8 cellular contexts compared by ENCODE assay signal in the genomic region with DNA sequence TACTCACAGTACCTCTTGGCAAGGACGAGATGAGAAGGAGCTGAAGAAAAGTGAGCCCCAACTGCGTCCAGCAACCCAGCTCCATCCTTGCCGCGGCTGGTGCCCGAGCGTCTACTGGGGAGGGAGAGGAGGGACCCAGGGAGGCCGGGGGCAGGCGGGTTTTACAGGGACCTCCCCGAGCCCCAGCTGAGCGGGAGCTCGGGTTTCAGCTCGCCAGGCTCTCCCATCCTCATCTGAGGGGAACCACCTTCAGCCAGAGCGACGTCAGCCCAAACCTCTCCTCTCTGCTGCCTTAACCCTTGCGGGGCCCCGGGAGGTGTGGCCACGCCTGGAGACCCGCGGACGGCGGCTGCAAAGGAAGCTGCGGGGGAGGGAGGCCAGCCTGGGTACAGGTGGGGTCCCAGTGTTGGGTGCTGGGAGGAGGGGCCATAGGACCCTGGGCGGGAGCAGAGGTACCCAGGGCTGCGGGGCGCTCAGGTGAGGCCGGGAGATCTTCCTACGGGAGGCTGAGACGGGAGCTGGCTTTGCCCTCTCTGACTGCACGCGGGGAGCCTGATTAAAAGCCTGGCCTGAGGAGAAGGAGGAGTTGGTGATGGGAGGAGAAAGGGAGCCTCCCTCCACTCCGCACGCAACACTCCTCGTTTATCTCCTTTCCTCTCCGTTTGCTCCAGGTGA. TPM values are rescaled to one million over a fixed set of nuclear protein-coding genes. Genes with fewer than 3 reads are reported as not detected.
DNase-seq lines count a peak whose midpoint lies in the region; ATAC-seq and TF ChIP-seq lines count a peak whose summit lies in the region.

A gene with protein sequence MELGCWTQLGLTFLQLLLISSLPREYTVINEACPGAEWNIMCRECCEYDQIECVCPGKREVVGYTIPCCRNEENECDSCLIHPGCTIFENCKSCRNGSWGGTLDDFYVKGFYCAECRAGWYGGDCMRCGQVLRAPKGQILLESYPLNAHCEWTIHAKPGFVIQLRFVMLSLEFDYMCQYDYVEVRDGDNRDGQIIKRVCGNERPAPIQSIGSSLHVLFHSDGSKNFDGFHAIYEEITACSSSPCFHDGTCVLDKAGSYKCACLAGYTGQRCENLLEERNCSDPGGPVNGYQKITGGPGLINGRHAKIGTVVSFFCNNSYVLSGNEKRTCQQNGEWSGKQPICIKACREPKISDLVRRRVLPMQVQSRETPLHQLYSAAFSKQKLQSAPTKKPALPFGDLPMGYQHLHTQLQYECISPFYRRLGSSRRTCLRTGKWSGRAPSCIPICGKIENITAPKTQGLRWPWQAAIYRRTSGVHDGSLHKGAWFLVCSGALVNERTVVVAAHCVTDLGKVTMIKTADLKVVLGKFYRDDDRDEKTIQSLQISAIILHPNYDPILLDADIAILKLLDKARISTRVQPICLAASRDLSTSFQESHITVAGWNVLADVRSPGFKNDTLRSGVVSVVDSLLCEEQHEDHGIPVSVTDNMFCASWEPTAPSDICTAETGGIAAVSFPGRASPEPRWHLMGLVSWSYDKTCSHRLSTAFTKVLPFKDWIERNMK (minus strand): TSS at position 116 of the 675 bp plus-strand sequence. CDS start 31 bp downstream, at position 85.

- H3K36me3 ChIP-seq in HUES6 (ENCODE audit: control insufficient read depth, insufficient read depth, low read length) (no peaks in the 10 kb centered on the region), upper lobe of right lung (no peaks in the 10 kb centered on the region)

- peak in 1 of 2 donors; percentile 26 for TF ChIP-seq POLR2A in lower leg skin (IDR thresholded peaks at IDR 0.05)

- no peak for TF ChIP-seq CTCF in lower leg skin (IDR thresholded peaks at IDR 0.05)
- no peak for TF ChIP-seq CTCF in upper lobe of right lung (IDR thresholded peaks at IDR 0.05)

- WGBS in lower leg skin, 2 donors, result 3 to 8% methylated on average over 19 to 22 of the region's 34 CpGs

- H3K27me3 ChIP-seq in HUES6 (ENCODE audit: control insufficient read depth, insufficient read depth, low read length) (peaks cover 33% of the 10 kb centered on the region), upper lobe of right lung (peaks cover 19% of the 10 kb centered on the region)

- H3K4me3 ChIP-seq in HUES6 (ENCODE audit: low read depth, low read length) (peak within 1 kb of the TSS; percentile 82), lower leg skin (ENCODE audit: low read depth, poor library complexity, severe bottlenecking) (no peak within 1 kb of the TSS), upper lobe of right lung (peak within 1 kb of the TSS; percentile 29)

- peak; percentile 29 for DNase-seq in COR-L47 (lab: John Stamatoyannopoulos, UW)
- DNase-seq in lower leg skin (ENCODE audit: low spot score in 2 of 2), result peak; percentile 50 to 90
- peak; percentile 66 for DNase-seq in upper lobe of right lung

- H3K9ac ChIP-seq in HUES6 (ENCODE audit: low read length), result peak within 1 kb of the TSS; percentile 42

- H3K27ac ChIP-seq in HUES6 (ENCODE audit: low read depth, low read length) (no peak within 1 kb of the TSS), cingulate gyrus (ENCODE audit: low read depth, low read length) (peak within 1 kb of the TSS; percentile 19), upper lobe of right lung (no peak within 1 kb of the TSS)

- H3K4me1 ChIP-seq in HUES6 (ENCODE audit: control insufficient read depth, insufficient read depth, low read length), result peaks cover 25% of the 10 kb centered on the region
- no peaks in the 10 kb centered on the region for H3K4me1 ChIP-seq in upper lobe of right lung

- intact Hi-C loops in lower leg skin (cut with DNase I; ENCODE audit: low total_unique reads) (no loop called here), upper lobe of right lung (cut with DNase I) (no loop called here)

- ATAC-seq in upper lobe of right lung (peak; percentile 73), GM21515 (IDR thresholded peaks at IDR 0.05; ENCODE audit: unreplicated experiment) (no peak), GM18517 (IDR thresholded peaks at IDR 0.05; ENCODE audit: unreplicated experiment) (no peak), HG02973 (IDR thresholded peaks at IDR 0.05; ENCODE audit: unreplicated experiment) (no peak)

- H3K9me3 ChIP-seq in HUES6 (ENCODE audit: control insufficient read depth, insufficient read depth, low read depth, low read length) (no peaks in the 10 kb centered on the region), upper lobe of right lung (no peaks in the 10 kb centered on the region)

RNA-seq across cellular contexts. Expression of the gene that starts here (rescaled TPM):
- total RNA-seq in lower leg skin, result 10 to 100 TPM; 12.7 to 20.8 (median 17.8) TPM
- 12.4 TPM for total RNA-seq in upper lobe of right lung
